19 cellular contexts compared by ENCODE assay signal in the genomic region with DNA sequence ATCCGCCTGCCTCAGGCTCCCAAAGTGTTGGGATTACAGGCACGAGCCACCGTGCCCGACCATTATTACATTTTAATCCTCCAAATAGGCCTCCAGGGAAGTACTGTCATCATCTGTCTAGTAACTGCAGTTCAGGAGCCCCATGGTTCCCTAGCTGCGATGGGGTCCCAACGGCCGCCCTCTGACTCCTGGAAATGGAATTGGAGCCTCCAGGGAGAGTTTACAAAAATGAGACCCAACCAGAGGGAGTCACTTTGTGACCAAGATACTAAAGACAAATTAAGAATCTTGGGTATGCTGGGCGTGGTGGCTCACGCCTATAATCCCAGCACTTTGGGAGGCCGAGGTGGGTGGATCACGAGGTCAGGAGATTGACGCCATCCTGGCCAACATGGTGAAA. TPM values are rescaled to one million over a fixed set of nuclear protein-coding genes. Genes with fewer than 3 reads are reported as not detected.
DNase-seq lines count a peak whose midpoint lies in the region; ATAC-seq and TF ChIP-seq lines count a peak whose summit lies in the region.
"Had no signal": no experiment of that assay in that cellular context is flagged by ENCODE, and none has a peak within 500 bp of the region (broad histone marks: within the 10 kb centered on the region; RNA-seq: fewer than 3 reads in every experiment).

No MANE protein-coding gene starts in this region.

- no peaks in the 10 kb centered on the region for H3K36me3 Mint-ChIP-seq in osteocyte (ENCODE audit: unreplicated experiment)
- H3K36me3 Mint-ChIP-seq: CD14-positive monocyte; CD4-positive, alpha-beta memory T cell; CD4-positive, CD25-positive, alpha-beta regulatory T cell; CD8-positive, alpha-beta memory T cell had no signal

- H3K4me1 ChIP-seq in trophoblast cell (ENCODE audit: control insufficient read depth in 1 of 2, insufficient read depth in 2 of 2, low read length in 2 of 2) (no peaks in the 10 kb centered on the region), upper lobe of left lung (no peaks in the 10 kb centered on the region), tibial artery (no peaks in the 10 kb centered on the region)
- H3K4me1 ChIP-seq: BE2C, BLaER1 had no signal

- no peaks in the 10 kb centered on the region for H3K27me3 Mint-ChIP-seq in osteocyte (ENCODE audit: unreplicated experiment)
- H3K27me3 Mint-ChIP-seq: CD4-positive, alpha-beta memory T cell; CD4-positive, CD25-positive, alpha-beta regulatory T cell; CD8-positive, alpha-beta memory T cell had no signal

- no peak overlapping the region for H2BK12ac ChIP-seq in trophoblast cell (ENCODE audit: low read length)

- no peak for ATAC-seq in upper lobe of left lung (ENCODE audit: low FRiP score in 2 of 2)
- ATAC-seq: GM12878 had no signal

- no peak overlapping the region for H3K4me3 Mint-ChIP-seq in osteocyte (ENCODE audit: unreplicated experiment)
- H3K4me3 Mint-ChIP-seq: CD14-positive monocyte; CD4-positive, alpha-beta memory T cell; CD4-positive, CD25-positive, alpha-beta regulatory T cell; CD8-positive, alpha-beta memory T cell had no signal

- H3K27ac ChIP-seq in trophoblast cell (ENCODE audit: low read depth, low read length), result no peak overlapping the region
- H3K27ac ChIP-seq in upper lobe of left lung, result no peak overlapping the region
- no peak overlapping the region for H3K27ac ChIP-seq in tibial artery
- H3K27ac ChIP-seq: BLaER1 had no signal

- H4K8ac ChIP-seq in trophoblast cell (ENCODE audit: low read depth, low read length), result no peak overlapping the region

- H3K79me1 ChIP-seq in trophoblast cell (ENCODE audit: low read length), result no peaks in the 10 kb centered on the region

- H4K12ac ChIP-seq in trophoblast cell (ENCODE audit: low read depth, low read length), result no peak overlapping the region

- no peaks in the 10 kb centered on the region for H3K4me1 Mint-ChIP-seq in osteocyte (ENCODE audit: unreplicated experiment)
- H3K4me1 Mint-ChIP-seq: CD14-positive monocyte; CD4-positive, alpha-beta memory T cell; CD4-positive, CD25-positive, alpha-beta regulatory T cell; CD8-positive, alpha-beta memory T cell had no signal

- H3K18ac ChIP-seq in trophoblast cell (ENCODE audit: low read length), result no peak overlapping the region

- TF ChIP-seq POLR2A in upper lobe of left lung (IDR thresholded peaks at IDR 0.05), result no peak

- H3K27me3 ChIP-seq in trophoblast cell (ENCODE audit: insufficient read depth, low read length), result no peaks in the 10 kb centered on the region
- H3K27me3 ChIP-seq in upper lobe of left lung, result no peaks in the 10 kb centered on the region
- H3K27me3 ChIP-seq in tibial artery, result peaks cover 0 to 7% of the 10 kb centered on the region in 2 donors
- H3K27me3 ChIP-seq: BE2C, BLaER1 had no signal

- no peak overlapping the region for H3K9ac ChIP-seq in trophoblast cell (ENCODE audit: low read length)
- H3K9ac ChIP-seq: BLaER1 had no signal

- no CpG with 5 or more reads among the region's 12 CpGs for WGBS in trophoblast cell (ENCODE audit: extremely low coverage, insufficient coverage, insufficient read length)
- WGBS in upper lobe of left lung, 2 donors, result 83 to 93% methylated on average over 12 of the region's 12 CpGs

- TF ChIP-seq CTCF in osteocyte (IDR thresholded peaks at IDR 0.05), result no peak
- TF ChIP-seq CTCF in upper lobe of left lung (IDR thresholded peaks at IDR 0.05), result no peak
- no peak for TF ChIP-seq CTCF in tibial artery (IDR thresholded peaks at IDR 0.05)

- H3K9me3 Mint-ChIP-seq in osteocyte (ENCODE audit: unreplicated experiment), result no peaks in the 10 kb centered on the region
- H3K9me3 Mint-ChIP-seq: CD4-positive, alpha-beta memory T cell; CD4-positive, CD25-positive, alpha-beta regulatory T cell; CD8-positive, alpha-beta memory T cell had no signal

- H3K9me3 ChIP-seq in trophoblast cell (ENCODE audit: insufficient read depth, low read depth, low read length), result no peaks in the 10 kb centered on the region
- H3K9me3 ChIP-seq in upper lobe of left lung, result no peaks in the 10 kb centered on the region
- H3K9me3 ChIP-seq in tibial artery, result no peaks in the 10 kb centered on the region
- H3K9me3 ChIP-seq: BE2C, BLaER1 had no signal

- no peak overlapping the region for H2BK120ac ChIP-seq in trophoblast cell (ENCODE audit: insufficient read depth, low read length, poor library complexity)

- no peak overlapping the region for H3K14ac ChIP-seq in trophoblast cell (ENCODE audit: low read length)

- H4K91ac ChIP-seq in trophoblast cell (ENCODE audit: low read depth, low read length), result no peak overlapping the region

- no peak for TF ChIP-seq EP300 in upper lobe of left lung (IDR thresholded peaks at IDR 0.05)

- H2AFZ ChIP-seq in trophoblast cell (ENCODE audit: insufficient read depth, low read length, poor library complexity), result no peak overlapping the region

- H3K4me3 ChIP-seq in trophoblast cell (ENCODE audit: low read depth, low read length) (no peak overlapping the region), upper lobe of left lung (no peak overlapping the region), tibial artery (no peak overlapping the region)
- H3K4me3 ChIP-seq: BLaER1, GM12878 had no signal

- intact Hi-C loops in tibial artery (cut with DNase I; ENCODE audit: low total_unique reads), result no loop called here

- H3K79me2 ChIP-seq in trophoblast cell (ENCODE audit: control insufficient read depth, insufficient read depth, low read length, poor library complexity), result no peaks in the 10 kb centered on the region

- no peak overlapping the region for H3K4me2 ChIP-seq in trophoblast cell (ENCODE audit: low read length)
- H3K4me2 ChIP-seq: BLaER1 had no signal

- H2AK5ac ChIP-seq in trophoblast cell (ENCODE audit: low read length), result no peak overlapping the region

- H3K36me3 ChIP-seq in trophoblast cell (ENCODE audit: control insufficient read depth in 1 of 2, insufficient read depth in 2 of 2, low read length in 2 of 2) (no peaks in the 10 kb centered on the region), upper lobe of left lung (no peaks in the 10 kb centered on the region), tibial artery (no peaks in the 10 kb centered on the region)
- H3K36me3 ChIP-seq: BE2C, BLaER1 had no signal

- H3K4ac ChIP-seq in trophoblast cell (ENCODE audit: low read depth, low read length), result no peak overlapping the region

- H2BK5ac ChIP-seq in trophoblast cell (ENCODE audit: low read depth, low read length, poor library complexity), result no peak overlapping the region

- H3K23ac ChIP-seq in trophoblast cell (ENCODE audit: low read length), result no peak overlapping the region

- peak; percentile 39 for DNase-seq in ELF-1 (ENCODE audit: low read depth, low spot score)
- DNase-seq in trophoblast cell, result peak; percentile 85 to 90
- DNase-seq in osteocyte (ENCODE audit: extremely low spot score, unreplicated experiment), result no peak
- no peak for DNase-seq in upper lobe of left lung
- DNase-seq in tibial artery, result no peak
- DNase-seq: 8988T; ACHN; BE2C; C1 segment of cervical spinal cord; Calu3; CD4-positive, alpha-beta memory T cell; CD4-positive, CD25-positive, alpha-beta regulatory T cell; CD8-positive, alpha-beta memory T cell; COR-L47; DMS79 treated with DMSO at 0.1 percent for 48 hours; GDM1 had no signal

- H3K27ac Mint-ChIP-seq in osteocyte (ENCODE audit: unreplicated experiment), result no peak overlapping the region
- H3K27ac Mint-ChIP-seq: CD14-positive monocyte; CD4-positive, alpha-beta memory T cell; CD4-positive, CD25-positive, alpha-beta regulatory T cell; CD8-positive, alpha-beta memory T cell had no signal

RNA-seq across cellular contexts. Expression of a gene that starts 36.7 kb away (rescaled TPM):
- 278 and 294 TPM in 2 replicates for polyA plus RNA-seq in trophoblast cell (2013)
- total RNA-seq in osteocyte, result 92.9 and 97.8 TPM in 2 replicates
- total RNA-seq in upper lobe of left lung, result 1 to 10 TPM; 3.0 to 9.4 (median 5.4) TPM
- total RNA-seq: CD4-positive, alpha-beta memory T cell; CD4-positive, CD25-positive, alpha-beta regulatory T cell; CD8-positive, alpha-beta memory T cell; GM12878 had no signal
- polyA plus RNA-seq: CD14-positive monocyte; CD4-positive, alpha-beta memory T cell; CD4-positive, CD25-positive, alpha-beta regulatory T cell; CD8-positive, alpha-beta memory T cell had no signal

Comparison
In these comparisons a context has a peak if more than half of its experiments do, and no peak if none do; other contexts are left out.
1. DNase-seq: peak in ELF-1 (single experiment) and trophoblast cell (2 of 2); none in osteocyte (single experiment), upper lobe of left lung (0 of 2) and tibial artery (0 of 2).